ENCODE assay signal across 34 cellular contexts in genomic region chr17:15081008-15081407, GRCh38.
"Had no signal": no experiment of that assay in that cellular context is flagged by ENCODE, and none has a peak within 500 bp of the region (broad histone marks: within the 10 kb centered on the region; RNA-seq: fewer than 3 reads in every experiment).

No MANE protein-coding gene starts in this region.

- H3K36me3 Mint-ChIP-seq: activated CD4-positive, alpha-beta memory T cell treated with anti-CD3 and anti-CD28 coated beads for 36 hours; activated naive CD4-positive, alpha-beta T cell treated with anti-CD3 and anti-CD28 coated beads, Interleukin-2, amount 10 ng/mL, durations not matched to agents 7 days and 5 days; activated naive CD8-positive, alpha-beta T cell; brain had no signal

- H3K27me3 Mint-ChIP-seq: activated naive CD4-positive, alpha-beta T cell treated with anti-CD3 and anti-CD28 coated beads, Interleukin-2, amount 10 ng/mL, durations not matched to agents 7 days and 5 days had no signal

- H3K9ac ChIP-seq: KMS-11 had no signal

- H3K27ac ChIP-seq: KMS-11, SJCRH30, SK-N-MC had no signal

- H3K36me3 ChIP-seq: SJCRH30 had no signal

- H3K4me2 ChIP-seq: KMS-11 had no signal

- H3K4me1 ChIP-seq: SJCRH30 had no signal

- FAIRE-seq: bronchial epithelial cell, TTC549 had no signal

- H3K9me3 Mint-ChIP-seq: activated CD4-positive, alpha-beta memory T cell treated with anti-CD3 and anti-CD28 coated beads for 36 hours; activated naive CD4-positive, alpha-beta T cell treated with anti-CD3 and anti-CD28 coated beads, Interleukin-2, amount 10 ng/mL, durations not matched to agents 7 days and 5 days; activated naive CD8-positive, alpha-beta T cell treated with anti-CD3 and anti-CD28 coated beads, Interleukin-2, amount 50 U/mL, for 24 hours; activated T-cell treated with anti-CD3 and anti-CD28 coated beads, Interleukin-2, amount 50 U/mL, for 4 hours; T-helper 1 cell treated with Interleukin-12 subunit alpha and Interleukin-12 subunit beta and Interleukin-4 antibody, amounts not matched to agents 30 μg/mL and 1 μg/mL, for 36 hours; T-helper 2 cell treated with Interferon-gamma antibody and Interleukin-4, amounts not matched to agents 5 μg/mL and 100 μg/mL, for 36 hours had no signal

- H3K4me3 ChIP-seq: SJCRH30, SK-N-MC had no signal

- H3K27ac Mint-ChIP-seq: activated CD4-positive, alpha-beta memory T cell treated with anti-CD3 and anti-CD28 coated beads for 36 hours; activated CD4-positive, alpha-beta T cell treated with anti-CD3 and anti-CD28 coated beads for 36 hours; activated naive CD4-positive, alpha-beta T cell treated with anti-CD3 and anti-CD28 coated beads, Interleukin-2, amount 10 ng/mL, durations not matched to agents 7 days and 5 days; activated naive CD8-positive, alpha-beta T cell; activated naive CD8-positive, alpha-beta T cell treated with anti-CD3 and anti-CD28 coated beads, Interleukin-2, amount 50 U/mL, for 24 hours; brain; T-helper 1 cell treated with Interleukin-12 subunit alpha and Interleukin-12 subunit beta and Interleukin-4 antibody, amounts not matched to agents 30 μg/mL and 1 μg/mL, for 36 hours; T-helper 2 cell treated with Interferon-gamma antibody and Interleukin-4, amounts not matched to agents 5 μg/mL and 100 μg/mL, for 36 hours had no signal

- ATAC-seq: activated CD4-positive, alpha-beta T cell treated with anti-CD3 and anti-CD28 coated beads for 36 hours; activated CD4-positive, CD25-positive, alpha-beta regulatory T cell treated with anti-CD3 and anti-CD28 coated beads, Interleukin-2, amount 50 U/mL, for 24 hours; activated naive CD8-positive, alpha-beta T cell treated with anti-CD3 and anti-CD28 coated beads, Interleukin-2, amount 50 U/mL, for 24 hours; activated T-cell treated with anti-CD3 and anti-CD28 coated beads, Interleukin-2, amount 50 U/mL, for 4 hours; Panc1 had no signal

- H3K9me3 ChIP-seq: SJCRH30 had no signal

- H3K4me1 Mint-ChIP-seq: activated CD4-positive, alpha-beta T cell treated with anti-CD3 and anti-CD28 coated beads for 36 hours; activated naive CD4-positive, alpha-beta T cell treated with anti-CD3 and anti-CD28 coated beads, Interleukin-2, amount 10 ng/mL, durations not matched to agents 7 days and 5 days; activated naive CD8-positive, alpha-beta T cell treated with anti-CD3 and anti-CD28 coated beads, Interleukin-2, amount 50 U/mL, for 24 hours had no signal

- DNase-seq: activated CD4-positive, alpha-beta memory T cell treated with anti-CD3 and anti-CD28 coated beads for 36 hours; activated CD4-positive, alpha-beta T cell treated with anti-CD3 and anti-CD28 coated beads for 36 hours; activated CD4-positive, alpha-beta T cell treated with anti-CD3 and anti-CD28 coated beads, Interleukin-2, amount 50 U/mL, for 1 hour; activated CD8-positive, alpha-beta memory T cell treated with anti-CD3 and anti-CD28 coated beads, Interleukin-2, amount 50 U/mL, for 4 hours; activated effector memory CD4-positive, alpha-beta T cell treated with Interleukin-2 at 50 U/mL for 16 hours; activated naive CD4-positive, alpha-beta T cell treated with anti-CD3 and anti-CD28 coated beads, Interleukin-2, amount 10 ng/mL, durations not matched to agents 7 days and 5 days; activated naive CD8-positive, alpha-beta T cell treated with anti-CD3 and anti-CD28 coated beads, Interleukin-2, amount 50 U/mL, for 24 hours; activated T-cell treated with anti-CD3 and anti-CD28 coated beads for 4 hours; activated T-cell treated with anti-CD3 and anti-CD28 coated beads, Interleukin-2, amount 50 U/mL, for 4 hours; anterior cingulate cortex; caudate nucleus; cerebellar nuclear complex; NCI-H1092 treated with DMSO at 0.1 percent for 48 hours; NCI-H1417; NCI-H146; NCI-H187; NCI-H2029 treated with DMSO at 0.1 percent for 48 hours; NCI-H2171 treated with DMSO at 0.1 percent for 48 hours; NCI-H2227 treated with DMSO at 0.1 percent for 48 hours; NCI-H446; NCI-H510A treated with DMSO at 0.1 percent for 48 hours; NCI-H526 treated with DMSO at 0.1 percent for 48 hours; SHP77; SJCRH30 had no signal

- H3K4me3 Mint-ChIP-seq: activated CD4-positive, alpha-beta memory T cell treated with anti-CD3 and anti-CD28 coated beads for 36 hours; activated CD4-positive, alpha-beta T cell treated with anti-CD3 and anti-CD28 coated beads for 36 hours; activated naive CD4-positive, alpha-beta T cell treated with anti-CD3 and anti-CD28 coated beads, Interleukin-2, amount 10 ng/mL, durations not matched to agents 7 days and 5 days; activated naive CD8-positive, alpha-beta T cell; activated naive CD8-positive, alpha-beta T cell treated with anti-CD3 and anti-CD28 coated beads, Interleukin-2, amount 50 U/mL, for 24 hours; activated T-cell treated with anti-CD3 and anti-CD28 coated beads, Interleukin-2, amount 50 U/mL, for 4 hours; brain; T-helper 1 cell treated with Interleukin-12 subunit alpha and Interleukin-12 subunit beta and Interleukin-4 antibody, amounts not matched to agents 30 μg/mL and 1 μg/mL, for 36 hours; T-helper 2 cell treated with Interferon-gamma antibody and Interleukin-4, amounts not matched to agents 5 μg/mL and 100 μg/mL, for 36 hours had no signal
